In the genomic region with DNA sequence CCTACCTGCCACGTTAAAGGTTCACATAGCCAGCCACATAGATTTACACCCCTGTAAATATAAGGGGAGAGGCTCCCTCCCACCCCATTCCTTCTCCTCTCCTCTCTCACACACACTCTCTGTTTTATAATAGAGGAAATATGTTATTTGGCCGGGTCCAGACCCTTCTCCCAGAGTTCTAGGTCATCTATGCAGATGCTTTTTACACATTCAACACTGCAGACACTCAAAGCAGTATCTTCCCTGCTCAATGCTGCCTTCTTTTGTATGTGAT, we compare ENCODE assay signal across 8 cellular contexts. TPM values are rescaled to one million over a fixed set of nuclear protein-coding genes. Genes with fewer than 3 reads are reported as not detected.
DNase-seq lines count a peak whose midpoint lies in the region; ATAC-seq and TF ChIP-seq lines count a peak whose summit lies in the region.

No MANE protein-coding gene starts in this region.

- CTCF ChIA-PET in naive thymus-derived CD4-positive, alpha-beta T cell (lab: Charles Lee) = no interaction called here

- peak overlapping the region; percentile 85 for H3K27ac ChIP-seq in KMS-11
- H3K27ac ChIP-seq in naive thymus-derived CD4-positive, alpha-beta T cell (ENCODE audit: low read depth, low read length) = peak overlapping the region; percentile 83

- no peak for TF ChIP-seq CTCF in BE2C (IDR thresholded peaks at IDR 0.05; ENCODE audit: low read depth, low read length)
- TF ChIP-seq CTCF in KMS-11 (conservative IDR thresholded peaks at IDR 0.05; ENCODE audit: low read depth, low read length) = no peak; the same call in 1 of the 2 replicates

- H4K20me1 ChIP-seq in KMS-11 (ENCODE audit: insufficient read depth) = peaks cover 2% of the 10 kb centered on the region; the same call in 1 of the 2 replicates

- intact Hi-C loops in naive thymus-derived CD4-positive, alpha-beta T cell (cut with micrococcal nuclease) = loop anchor here in 1 of 2 donors (2.0 to 10.0 kb wide), 3 partner anchors 38 to 1502 kb away; no protein-coding TSS in a partner anchor

- peak overlapping the region; percentile 55 for H3K4me3 ChIP-seq in BE2C (ENCODE audit: low read depth, low read length)
- no peak overlapping the region for H3K4me3 ChIP-seq in KMS-11 (IDR thresholded peaks at IDR 0.05; ENCODE audit: insufficient read depth, low read depth, low read length)
- H3K4me3 ChIP-seq in naive thymus-derived CD4-positive, alpha-beta T cell (ENCODE audit: low read length) = peak overlapping the region; percentile 71

- H3K9ac ChIP-seq in KMS-11 = peak overlapping the region; percentile 84

- peak overlapping the region; percentile 98 for H3K4me3 Mint-ChIP-seq in central memory CD8-positive, alpha-beta T cell
- H3K4me3 Mint-ChIP-seq in naive thymus-derived CD4-positive, alpha-beta T cell = peak overlapping the region; percentile 90 to 99 (median 94)

- peak overlapping the region; percentile 96 for H2AFZ ChIP-seq in KMS-11 (ENCODE audit: low read depth)

- H3K27me3 Mint-ChIP-seq in central memory CD8-positive, alpha-beta T cell = no peaks in the 10 kb centered on the region
- H3K27me3 Mint-ChIP-seq in naive thymus-derived CD4-positive, alpha-beta T cell = no peaks in the 10 kb centered on the region

- no peaks in the 10 kb centered on the region for H3K9me3 Mint-ChIP-seq in central memory CD8-positive, alpha-beta T cell
- no peaks in the 10 kb centered on the region for H3K9me3 Mint-ChIP-seq in naive thymus-derived CD4-positive, alpha-beta T cell

- H3K4me1 Mint-ChIP-seq in central memory CD8-positive, alpha-beta T cell = peaks cover 46% of the 10 kb centered on the region
- H3K4me1 Mint-ChIP-seq in naive thymus-derived CD4-positive, alpha-beta T cell = peaks cover 36 to 49% (median 45%) of the 10 kb centered on the region in 7 donors

- H3K79me2 ChIP-seq in KMS-11 (ENCODE audit: insufficient read depth, low read depth) = peaks cover 36% of the 10 kb centered on the region

- H3K27ac Mint-ChIP-seq in central memory CD8-positive, alpha-beta T cell (ENCODE audit: low read depth) = peak overlapping the region; percentile 95
- peak overlapping the region; percentile 91 to 98 (median 94) for H3K27ac Mint-ChIP-seq in naive thymus-derived CD4-positive, alpha-beta T cell

- no peak for ATAC-seq in central memory CD8-positive, alpha-beta T cell (replicated peaks; ENCODE audit: extremely low read depth, poor library complexity, severe bottlenecking)
- no peak for ATAC-seq in naive thymus-derived CD4-positive, alpha-beta T cell
- ATAC-seq in HG03025 (IDR thresholded peaks at IDR 0.05; ENCODE audit: low FRiP score, unreplicated experiment) (no peak), GM21717 (IDR thresholded peaks at IDR 0.05; ENCODE audit: unreplicated experiment) (no peak), HG03135 (IDR thresholded peaks at IDR 0.05; ENCODE audit: unreplicated experiment) (no peak)

- no peaks in the 10 kb centered on the region for H3K4me1 ChIP-seq in BE2C
- peaks cover 45% of the 10 kb centered on the region for H3K4me1 ChIP-seq in KMS-11 (ENCODE audit: low read depth, poor library complexity, severe bottlenecking)
- H3K4me1 ChIP-seq in naive thymus-derived CD4-positive, alpha-beta T cell (ENCODE audit: control insufficient read depth in 2 of 2, insufficient read depth in 2 of 2, low read length in 2 of 2) = peaks cover 27 to 29% of the 10 kb centered on the region in 2 donors

- H3K27me3 ChIP-seq in BE2C = no peaks in the 10 kb centered on the region
- no peaks in the 10 kb centered on the region for H3K27me3 ChIP-seq in KMS-11 (ENCODE audit: insufficient read depth, low read depth)
- no peaks in the 10 kb centered on the region for H3K27me3 ChIP-seq in naive thymus-derived CD4-positive, alpha-beta T cell (ENCODE audit: control insufficient read depth in 2 of 2, insufficient read depth in 2 of 2, low read length in 2 of 2)

- H3K9me3 ChIP-seq in BE2C = no peaks in the 10 kb centered on the region
- H3K9me3 ChIP-seq in naive thymus-derived CD4-positive, alpha-beta T cell (ENCODE audit: control insufficient read depth in 2 of 3, low read length in 3 of 3) = no peaks in the 10 kb centered on the region

- peaks cover 24% of the 10 kb centered on the region for H3K36me3 Mint-ChIP-seq in central memory CD8-positive, alpha-beta T cell (ENCODE audit: insufficient read depth)
- H3K36me3 Mint-ChIP-seq in naive thymus-derived CD4-positive, alpha-beta T cell = peaks cover 0 to 23% (median 0%) of the 10 kb centered on the region in 5 donors

- DNase-seq in BE2C (no peak), middle frontal gyrus (ENCODE audit: extremely low spot score, low spot score) (no peak)
- no peak for DNase-seq in central memory CD8-positive, alpha-beta T cell (ENCODE audit: low spot score in 2 of 2)
- DNase-seq in naive thymus-derived CD4-positive, alpha-beta T cell = peak in 1 of 9 donors; percentile 4

- POLR2A ChIA-PET in naive thymus-derived CD4-positive, alpha-beta T cell (lab: Charles Lee) = interaction anchor here (1.1 kb wide), 1 partner anchor 109 kb away, joined by 3 read pairs; no protein-coding TSS in a partner anchor

- peak overlapping the region; percentile 97 for H3K4me2 ChIP-seq in KMS-11

- H3K36me3 ChIP-seq in BE2C = peaks cover 31% of the 10 kb centered on the region
- H3K36me3 ChIP-seq in KMS-11 (ENCODE audit: insufficient read depth) = no peaks in the 10 kb centered on the region; the same call in 1 of the 2 replicates
- H3K36me3 ChIP-seq in naive thymus-derived CD4-positive, alpha-beta T cell (ENCODE audit: control insufficient read depth in 2 of 3, insufficient read depth in 3 of 3, low read length in 3 of 3) = no peaks in the 10 kb centered on the region

RNA-seq across cellular contexts. Expression of a gene that starts 0.7 kb away (rescaled TPM):
- polyA plus RNA-seq in BE2C (2012; ENCODE audit: insufficient read depth, insufficient read length, low read depth) = 37.0 TPM
- total RNA-seq in naive thymus-derived CD4-positive, alpha-beta T cell = 100 to 1,000 TPM in 3 of 5 experiments, 10 to 100 TPM in 2; 49.6 to 174 (median 101) TPM
- 10 to 100 TPM; 41.6 to 51.6 TPM for polyA plus RNA-seq in naive thymus-derived CD4-positive, alpha-beta T cell
